In genomic region chr7:95434501-95435421, GRCh38 we compare ENCODE assay signal across 2 cellular contexts.
TF ChIP-seq lines count a peak whose summit lies in the region.

Gene PON2 (minus strand): TSS chr7:95435028. CDS start chr7:95434951, 77 bp downstream.

TF ChIP-seq in GM23338, 12 proteins besides CTCF, POLR2A, EP300 and RAD21:
- TF ChIP-seq REST (IDR thresholded peaks at IDR 0.05; ENCODE audit: unreplicated experiment) (no peak), POLR2AphosphoS5 (IDR thresholded peaks at IDR 0.05; ENCODE audit: low read depth) (peak; percentile 79)

TF ChIP-seq in SK-N-SH, 30 proteins besides CTCF, POLR2A, EP300 and RAD21 (continued from another document):
- no peak for TF ChIP-seq USF1 (IDR thresholded peaks at IDR 0.05; ENCODE audit: borderline replicate concordance, low read depth)
- TF ChIP-seq ZBTB33 (IDR thresholded peaks at IDR 0.05; ENCODE audit: borderline replicate concordance, low read depth): peak; percentile 24; the same call in 1 of the 2 replicates
- peak; percentile 92; the same call in 1 of the 2 replicates for TF ChIP-seq POLR2AphosphoS5 (IDR thresholded peaks at IDR 0.05; ENCODE audit: low read depth, low read length)
- no peak for TF ChIP-seq JUND (IDR thresholded peaks at IDR 0.05)
- TF ChIP-seq PBX3 (IDR thresholded peaks at IDR 0.05): peak; percentile 30; the same call in 1 of the 2 replicates
- peak; percentile 71; the same call in 1 of the 2 replicates for TF ChIP-seq MAX (IDR thresholded peaks at IDR 0.05; ENCODE audit: low read depth)
- peak; percentile 30; the same call in 1 of the 2 replicates for TF ChIP-seq REST (IDR thresholded peaks at IDR 0.05; ENCODE audit: low read depth, low read length)
- TF ChIP-seq TEAD4 (IDR thresholded peaks at IDR 0.05; ENCODE audit: borderline replicate concordance, insufficient read depth): no peak; the same call in 1 of the 2 replicates
- peak; percentile 73 for TF ChIP-seq MXI1 (IDR thresholded peaks at IDR 0.05; ENCODE audit: low read depth, low read length)
- TF ChIP-seq SMC3 (IDR thresholded peaks at IDR 0.05; ENCODE audit: low read depth, low read length): no peak
